ENCODE assay signal across 12 cellular contexts in the genomic region with DNA sequence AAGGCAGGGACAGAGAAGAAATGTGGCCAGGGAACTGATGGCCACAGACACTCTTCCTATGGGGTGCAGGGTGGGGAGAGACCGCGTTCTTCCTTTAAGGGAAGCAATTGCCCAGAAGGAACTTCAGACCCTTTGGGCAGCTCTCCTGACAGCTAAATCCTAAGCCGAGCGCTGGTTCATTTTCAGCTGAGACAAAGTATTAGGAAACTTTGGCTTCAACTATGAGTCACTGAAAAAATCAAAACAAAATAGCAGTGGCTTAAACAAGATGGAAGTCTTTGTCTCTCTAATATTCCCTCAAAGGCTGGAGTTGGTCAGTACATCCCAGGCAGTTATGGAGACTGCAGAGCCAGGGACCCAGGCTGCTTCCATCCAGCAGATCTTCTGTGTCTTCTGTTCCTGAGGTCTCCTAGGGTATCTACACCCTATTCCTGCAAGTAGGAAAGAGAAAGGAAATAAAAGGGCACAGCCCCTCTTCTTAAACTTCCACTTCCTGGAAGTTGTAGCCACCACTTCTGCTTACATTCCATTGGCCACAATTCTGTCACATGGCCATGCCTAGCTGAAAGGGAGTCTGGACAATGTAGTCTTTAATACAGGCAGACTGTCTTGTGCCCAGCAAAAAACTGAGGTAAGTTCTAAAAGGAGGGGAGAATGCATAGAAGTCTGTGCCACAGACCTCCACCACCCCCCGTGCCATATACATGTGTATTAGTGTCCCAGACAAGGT.
DNase-seq lines count a peak whose midpoint lies in the region; ATAC-seq, FAIRE-seq and TF ChIP-seq lines count a peak whose summit lies in the region.
"Had no signal": no experiment of that assay in that cellular context is flagged by ENCODE, and none has a peak within 500 bp of the region (broad histone marks: within the 10 kb centered on the region; RNA-seq: fewer than 3 reads in every experiment).

No MANE protein-coding gene starts in this region.

- peaks cover 4% of the 10 kb centered on the region for H3K27me3 Mint-ChIP-seq in HFFc6 (ENCODE audit: insufficient read depth)
- peaks cover 4% of the 10 kb centered on the region for H3K27me3 Mint-ChIP-seq in astrocyte (ENCODE audit: low read depth, unreplicated experiment)

- 94 to 98% methylated on average over 3 to 4 of the region's 5 CpGs for WGBS in mesodermal cell (ENCODE audit: insufficient coverage in 2 of 2), 2 experiments

- H3K9me3 Mint-ChIP-seq in HFFc6: peaks cover 6% of the 10 kb centered on the region; the same call in 1 of the 2 replicates
- peaks cover 7% of the 10 kb centered on the region for H3K9me3 Mint-ChIP-seq in astrocyte (ENCODE audit: unreplicated experiment)

- no peaks in the 10 kb centered on the region for H3K27me3 ChIP-seq in astrocyte (ENCODE audit: insufficient read depth, low read length)

- peak overlapping the region; percentile 82 for H3K4me3 Mint-ChIP-seq in HFFc6
- peak overlapping the region; percentile 1 for H3K4me3 Mint-ChIP-seq in astrocyte (ENCODE audit: unreplicated experiment)

- H3K27ac Mint-ChIP-seq in HFFc6 (peak overlapping the region; percentile 95), astrocyte (ENCODE audit: unreplicated experiment) (peak overlapping the region; percentile 73)

- H3K4me1 Mint-ChIP-seq in HFFc6 (ENCODE audit: low read depth): peaks cover 36% of the 10 kb centered on the region
- peaks cover 7% of the 10 kb centered on the region for H3K4me1 Mint-ChIP-seq in astrocyte (ENCODE audit: low read depth, unreplicated experiment)

- peaks cover 14% of the 10 kb centered on the region for H3K4me1 ChIP-seq in astrocyte (ENCODE audit: insufficient read depth, low read length)
- H3K4me1 ChIP-seq in mesodermal cell (ENCODE audit: control insufficient read depth, insufficient read depth, low read length, poor library complexity, severe bottlenecking): peaks cover 13% of the 10 kb centered on the region

- 0 out of 2 replicates have a peak, but pooled peaks cover 3% of the 10 kb centered on the region for H3K36me3 Mint-ChIP-seq in HFFc6 (ENCODE audit: low read depth)
- H3K36me3 Mint-ChIP-seq in astrocyte (ENCODE audit: low read depth, unreplicated experiment): peaks cover 2% of the 10 kb centered on the region

- H4K20me1 ChIP-seq in astrocyte (ENCODE audit: insufficient read depth, low read length): no peaks in the 10 kb centered on the region

- no peaks in the 10 kb centered on the region for H3K79me2 ChIP-seq in astrocyte (ENCODE audit: insufficient read depth, low read length)

- peak overlapping the region; percentile 64 for H3K4me2 ChIP-seq in astrocyte (ENCODE audit: low read length)

- H3K4me3 ChIP-seq in astrocyte (ENCODE audit: insufficient read depth, low read depth, low read length): no peak overlapping the region
- no peak overlapping the region for H3K4me3 ChIP-seq in mesodermal cell (ENCODE audit: extremely low read depth, insufficient read depth, low read length, poor library complexity, severe bottlenecking)

- H3K9me3 ChIP-seq in astrocyte (ENCODE audit: insufficient read depth, low read depth, low read length): peaks cover 5% of the 10 kb centered on the region
- H3K9me3 ChIP-seq in mesodermal cell (ENCODE audit: control insufficient read depth, low read length): peaks cover 14% of the 10 kb centered on the region

- H3K9ac ChIP-seq in astrocyte (ENCODE audit: low read length): peak overlapping the region; percentile 69

- H3K36me3 ChIP-seq in astrocyte (ENCODE audit: insufficient read depth, low read length) (no peaks in the 10 kb centered on the region), mesodermal cell (ENCODE audit: control insufficient read depth, insufficient read depth, low read length) (no peaks in the 10 kb centered on the region)

- no peak for ATAC-seq in HG02970 (IDR thresholded peaks at IDR 0.05; ENCODE audit: low FRiP score, unreplicated experiment)

- peak overlapping the region; percentile 60 for H2AFZ ChIP-seq in astrocyte (ENCODE audit: low read depth, low read length)

- FAIRE-seq in astrocyte (lab: Jason Lieb, UNC): peak; percentile 26

- DNase-seq in AG08395 (ENCODE audit: low spot score) (peak; percentile 54), HFFc6 (peak; percentile 64), astrocyte (ENCODE audit: low read depth) (peak; percentile 52), cortex of kidney (lab: John Stamatoyannopoulos, UW) (no peak), AML-193 (lab: John Stamatoyannopoulos, UW) (no peak), NCI-H748 treated with DMSO at 0.1 percent for 48 hours (lab: John Stamatoyannopoulos, UW) (no peak)
- DNase-seq: DMS79; effector CD8-positive, alpha-beta T cell; NCI-H526 had no signal

- TF ChIP-seq CTCF in HFFc6 (IDR thresholded peaks at IDR 0.05) (no peak), astrocyte (IDR thresholded peaks at IDR 0.05; ENCODE audit: insufficient read depth, low read depth, low read length) (no peak)

- H3K27ac ChIP-seq in astrocyte (ENCODE audit: low read depth, low read length) (peak overlapping the region; percentile 79), mesodermal cell (ENCODE audit: low read depth, low read length, severe bottlenecking) (peak overlapping the region; percentile 93)
- H3K27ac ChIP-seq: HL-60 had no signal

Comparison
In these comparisons a context has a peak if more than half of its experiments do, and no peak if none do; other contexts are left out.
1. DNase-seq: peak in AG08395 (single experiment), HFFc6 (single experiment) and astrocyte (single experiment); none in cortex of kidney (single experiment), AML-193 (0 of 2) and NCI-H748 treated with DMSO at 0.1 percent for 48 hours (single experiment).